8 cellular contexts compared by ENCODE assay signal in the genomic region with DNA sequence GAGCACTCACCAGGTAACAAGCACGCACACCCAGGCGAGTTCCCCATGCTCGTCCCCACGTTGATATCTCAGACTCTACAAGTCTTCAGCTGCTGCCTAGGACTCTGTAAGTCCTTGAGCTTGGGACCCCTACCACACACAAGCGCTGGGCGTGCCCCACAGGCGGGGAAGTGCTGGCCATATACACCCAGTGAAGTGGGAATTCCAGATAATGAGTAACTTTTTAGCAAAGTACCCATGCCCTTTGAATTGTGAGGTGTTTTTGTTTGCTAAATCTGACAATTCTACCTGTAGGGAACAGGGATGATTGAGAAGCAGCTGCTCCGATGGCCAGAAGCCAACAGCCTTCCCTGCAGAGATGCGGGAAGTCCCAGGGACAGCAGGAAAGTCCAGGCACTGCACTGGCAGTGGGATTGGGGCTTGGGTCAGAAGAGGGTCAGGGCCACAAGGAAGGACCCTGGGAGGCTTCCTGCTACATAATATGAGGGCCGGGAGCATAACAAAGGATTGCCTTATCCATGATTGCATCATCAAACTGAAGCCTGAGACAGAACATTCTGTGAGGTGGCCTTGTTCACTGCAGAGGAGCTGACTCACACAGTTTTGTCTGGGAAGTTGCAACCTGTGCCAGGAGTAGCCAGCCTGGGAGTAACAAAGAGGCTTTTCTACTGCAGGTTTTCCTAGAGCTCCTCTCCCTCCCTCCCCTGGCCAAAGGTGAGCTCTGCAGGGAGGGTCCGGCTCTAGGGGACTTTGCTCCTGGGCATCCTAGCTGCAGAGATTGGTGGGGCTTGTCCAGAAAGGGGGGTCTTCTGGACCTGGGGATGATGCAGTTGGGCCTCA. TPM values are rescaled to one million over a fixed set of nuclear protein-coding genes. Genes with fewer than 3 reads are reported as not detected.
DNase-seq lines count a peak whose midpoint lies in the region; ATAC-seq and TF ChIP-seq lines count a peak whose summit lies in the region.

No MANE protein-coding gene starts in this region.

- H3K36me3 ChIP-seq in HUES48 (ENCODE audit: control insufficient read depth, insufficient read depth, low read length), result no peaks in the 10 kb centered on the region
- no peaks in the 10 kb centered on the region for H3K36me3 ChIP-seq in brain microvascular endothelial cell (replicated peaks)
- H3K36me3 ChIP-seq in kidney epithelial cell (ENCODE audit: control insufficient read depth, insufficient read depth, low read length), result no peaks in the 10 kb centered on the region
- no peaks in the 10 kb centered on the region for H3K36me3 ChIP-seq in suprapubic skin

- TF ChIP-seq EP300 in suprapubic skin (IDR thresholded peaks at IDR 0.05), result peak; percentile 39

- H3K9me3 ChIP-seq in HUES48 (ENCODE audit: control insufficient read depth, insufficient read depth, low read length), result no peaks in the 10 kb centered on the region
- no peaks in the 10 kb centered on the region for H3K9me3 ChIP-seq in suprapubic skin

- H3K4me1 ChIP-seq in HUES48 (ENCODE audit: control insufficient read depth, insufficient read depth, low read length) (peaks cover 8% of the 10 kb centered on the region), suprapubic skin (peaks cover 41% of the 10 kb centered on the region)

- WGBS in suprapubic skin, result 55% methylated on average over 11 of the region's 11 CpGs

- H3K27me3 ChIP-seq in HUES48 (ENCODE audit: control insufficient read depth, insufficient read depth, low read length) (no peaks in the 10 kb centered on the region), brain microvascular endothelial cell (replicated peaks) (no peaks in the 10 kb centered on the region), kidney epithelial cell (ENCODE audit: control insufficient read depth, insufficient read depth, low read length) (no peaks in the 10 kb centered on the region), suprapubic skin (no peaks in the 10 kb centered on the region)

- DNase-seq in brain microvascular endothelial cell (peak; percentile 98), kidney epithelial cell (ENCODE audit: low read depth) (peak; percentile 98), suprapubic skin (ENCODE audit: low spot score in 2 of 2) (peak; percentile 76 to 84)
- DNase-seq in activated naive CD4-positive, alpha-beta T cell (lab: John Stamatoyannopoulos, UW), result no peak

- in situ Hi-C loops in brain microvascular endothelial cell (cut with HindIII; ENCODE audit: low pct_ligation_motif_present, low sequenced_read_pairs), result no loop called here

- ATAC-seq in HG03457 (IDR thresholded peaks at IDR 0.05; ENCODE audit: unreplicated experiment) (no peak), GM21717 (IDR thresholded peaks at IDR 0.05; ENCODE audit: unreplicated experiment) (no peak), HG03039 (IDR thresholded peaks at IDR 0.05; ENCODE audit: unreplicated experiment) (no peak)

- TF ChIP-seq CTCF in brain microvascular endothelial cell (IDR thresholded peaks at IDR 0.05; ENCODE audit: low read depth, low read length, missing control alignments) (peak; percentile 63), kidney epithelial cell (IDR thresholded peaks at IDR 0.05; ENCODE audit: insufficient read depth, low read length, poor library complexity, severe bottlenecking) (peak; percentile 43), suprapubic skin (IDR thresholded peaks at IDR 0.05) (peak in 1 of 2 donors; percentile 13)

- no peak for TF ChIP-seq POLR2A in suprapubic skin (IDR thresholded peaks at IDR 0.05)

- peak overlapping the region; percentile 65 for H3K27ac ChIP-seq in HUES48 (ENCODE audit: low read depth, low read length)
- peak overlapping the region; percentile 99 for H3K27ac ChIP-seq in brain microvascular endothelial cell
- peak overlapping the region; percentile 91 for H3K27ac ChIP-seq in suprapubic skin

- no peak overlapping the region for H3K9ac ChIP-seq in HUES48 (ENCODE audit: low read depth, low read length)

- H3K4me3 ChIP-seq in HUES48 (ENCODE audit: low read depth, low read length) (no peak overlapping the region), brain microvascular endothelial cell (ENCODE audit: low read depth, low read length) (no peak overlapping the region), kidney epithelial cell (ENCODE audit: low read depth, low read length) (no peak overlapping the region), suprapubic skin (no peak overlapping the region)

RNA-seq across cellular contexts. Expression of gene SERPINA3, which starts 13.2 kb away (rescaled TPM):
- total RNA-seq in kidney epithelial cell, result 33.9 and 45.3 TPM in 2 replicates
- 10 to 100 TPM; 31.0 to 91.4 (median 73.2) TPM for total RNA-seq in suprapubic skin

RNA-seq across cellular contexts. Expression of gene SERPINA5, which starts 17.8 kb away (rescaled TPM):
- 1.9 and 2.1 TPM in 2 replicates for total RNA-seq in kidney epithelial cell
- 1 to 10 TPM in 2 of 4 donors, under 1 TPM in 1, not detected in 1; 0.76 to 4.5 (median 1.9) TPM for total RNA-seq in suprapubic skin

RNA-seq across cellular contexts. Expression of gene SERPINA4, which starts 37.8 kb away (rescaled TPM):
- not detected in 2 replicates for total RNA-seq in kidney epithelial cell
- not detected for total RNA-seq in suprapubic skin

Comparison
In these comparisons a context has a peak if more than half of its experiments do, and no peak if none do; other contexts are left out.
1. DNase-seq: peak in brain microvascular endothelial cell (single experiment), kidney epithelial cell (single experiment) and suprapubic skin (2 of 2); none in activated naive CD4-positive, alpha-beta T cell (0 of 4).
2. Peak in every context shown above with its lines, with median percentiles within 50 percentile points of each other: H3K27ac ChIP-seq.